12 cellular contexts compared by ENCODE assay signal in genomic region chr2:207875473-207876212, GRCh38.
DNase-seq lines count a peak whose midpoint lies in the region; ATAC-seq, FAIRE-seq and TF ChIP-seq lines count a peak whose summit lies in the region.
"Had no signal": no experiment of that assay in that cellular context is flagged by ENCODE, and none has a peak within 500 bp of the region (broad histone marks: within the 10 kb centered on the region; RNA-seq: fewer than 3 reads in every experiment).

No MANE protein-coding gene starts in this region.

- no peak overlapping the region for H4K5ac ChIP-seq in mesendoderm (ENCODE audit: low read length)

- H3K36me3 Mint-ChIP-seq in CD14-positive monocyte = no peaks in the 10 kb centered on the region

- in situ Hi-C loops in GM12878 (cut with MboI) = no loop called here

- SMC1A ChIA-PET in GM12878 (lab: Charles Lee; ENCODE audit: uncharacterized antibody, unreplicated experiment) = interaction anchor here (1.0 to 1.2 kb wide), 2 partner anchors 9 to 100 kb away, joined by 3 to 4 read pairs; no protein-coding TSS in a partner anchor

- H3K9ac ChIP-seq in GM12878 (ENCODE audit: control insufficient read depth, insufficient read depth, low read length) (no peak overlapping the region), mesendoderm (ENCODE audit: low read length) (no peak overlapping the region)

- H3K9me3 ChIP-seq in GM12878 (replicated peaks; ENCODE audit: control insufficient read depth, insufficient read depth, low read length) (no peaks in the 10 kb centered on the region), adrenal gland (replicated peaks in 1 of 3) (no peaks in the 10 kb centered on the region)
- H3K9me3 ChIP-seq: Caco-2 had no signal

- TF ChIP-seq CTCF in GM12878 (IDR thresholded peaks at IDR 0.05 in 2 of 3, conservative IDR thresholded peaks at IDR 0.05 in 1 of 3; ENCODE audit: control insufficient read depth in 2 of 3, extremely low read depth in 1 of 3, insufficient read depth in 1 of 3, low read depth in 3 of 3, low read length in 3 of 3) = no peak
- TF ChIP-seq CTCF in CD14-positive monocyte (IDR thresholded peaks at IDR 0.05) = no peak
- no peak for TF ChIP-seq CTCF in adrenal gland (IDR thresholded peaks at IDR 0.05)

- H3K4me3 Mint-ChIP-seq in CD14-positive monocyte = no peak overlapping the region
- H3K4me3 Mint-ChIP-seq: CD8-positive, alpha-beta memory T cell had no signal

- no peak overlapping the region for H3K56ac ChIP-seq in mesendoderm (ENCODE audit: low read length)

- ATAC-seq in GM12878 = no peak

- H3K4ac ChIP-seq in mesendoderm (ENCODE audit: low read depth, low read length) = no peak overlapping the region

- peaks cover 24% of the 10 kb centered on the region for H3K4me1 Mint-ChIP-seq in CD14-positive monocyte

- POLR2A ChIA-PET in GM12878 (lab: Charles Lee) = interaction anchor here (1.5 kb wide), 1 partner anchor 7 kb away, joined by 3 read pairs; no protein-coding TSS in a partner anchor

- FAIRE-seq in GM18507 (lab: Jason Lieb, UNC) (peak; percentile 12), GM12878 (lab: Jason Lieb, UNC) (peak; percentile 59)
- FAIRE-seq: GM12891 had no signal

- no peak overlapping the region for H3K4me2 ChIP-seq in GM12878 (ENCODE audit: control insufficient read depth, insufficient read depth)
- no peak overlapping the region for H3K4me2 ChIP-seq in mesendoderm (ENCODE audit: low read length)

- no peak for TF ChIP-seq POLR2A in GM12878 (IDR thresholded peaks at IDR 0.05; ENCODE audit: low read depth, low read length)
- no peak for TF ChIP-seq POLR2A in adrenal gland (IDR thresholded peaks at IDR 0.05)

- H2AFZ ChIP-seq in GM12878 (ENCODE audit: control insufficient read depth, low read depth, low read length) = no peak overlapping the region

- CTCF ChIA-PET in GM12878 (lab: Yijun Ruan, JAX) = interaction anchor here (0.9 to 1.2 kb wide), 2 partner anchors 9 to 31 kb away, joined by 3 read pairs; no protein-coding TSS in a partner anchor

- H3K27ac Mint-ChIP-seq in CD14-positive monocyte = no peak overlapping the region
- H3K27ac Mint-ChIP-seq: CD8-positive, alpha-beta memory T cell had no signal

- TF ChIP-seq EP300 in GM12878 (IDR thresholded peaks at IDR 0.05; ENCODE audit: borderline replicate concordance in 1 of 2, control insufficient read depth in 1 of 2, low read depth in 2 of 2, low read length in 2 of 2) = no peak

- H3K79me2 ChIP-seq in GM12878 (ENCODE audit: control insufficient read depth, insufficient read depth, low read length) (no peaks in the 10 kb centered on the region), mesendoderm (ENCODE audit: control insufficient read depth, insufficient read depth, low read length) (no peaks in the 10 kb centered on the region)

- no peak overlapping the region for H2BK5ac ChIP-seq in mesendoderm (ENCODE audit: low read length)

- BruUV-seq in GM12878 (replicated peaks; lab: Mats Ljungman, UMichigan) = no TSS peak

- H3K4me3 ChIP-seq in GM12878 (no peak overlapping the region), mesendoderm (ENCODE audit: low read length) (no peak overlapping the region), adrenal gland (no peak overlapping the region)

- peak overlapping the region; percentile 64 for H2BK15ac ChIP-seq in mesendoderm (replicated peaks; ENCODE audit: low read depth)

- no peak overlapping the region for H3K27ac ChIP-seq in GM12878 (ENCODE audit: control insufficient read depth, insufficient read depth)
- H3K27ac ChIP-seq in mesendoderm (ENCODE audit: low read depth, low read length) = no peak overlapping the region
- H3K27ac ChIP-seq in adrenal gland = peak overlapping the region in 1 of 5 donors; percentile 21

- no peaks in the 10 kb centered on the region for H4K20me1 ChIP-seq in GM12878 (ENCODE audit: control insufficient read depth, insufficient read depth)

- H3K27me3 ChIP-seq in GM12878 (replicated peaks in 1 of 2; ENCODE audit: control insufficient read depth in 2 of 2, insufficient read depth in 2 of 2, low read length in 1 of 2) = no peaks in the 10 kb centered on the region
- no peaks in the 10 kb centered on the region for H3K27me3 ChIP-seq in mesendoderm (ENCODE audit: insufficient read depth, low read length, poor library complexity)
- no peaks in the 10 kb centered on the region for H3K27me3 ChIP-seq in adrenal gland

- 73% methylated on average over 3 of the region's 3 CpGs for WGBS in GM12878 (ENCODE audit: insufficient coverage, insufficient replicate concordance, low lambda C conversion rate, missing lambda C conversion rate)
- no CpG with 5 or more reads among the region's 3 CpGs for WGBS in mesendoderm (ENCODE audit: extremely low coverage, insufficient coverage, low lambda C conversion rate)
- WGBS in adrenal gland, 4 donors = 94 to 100% (median 98%) methylated on average over 3 of the region's 3 CpGs

- H2BK120ac ChIP-seq in mesendoderm (ENCODE audit: low read depth, low read length) = no peak overlapping the region

- no peak overlapping the region for H3K23ac ChIP-seq in mesendoderm (ENCODE audit: low read length)

- no peak for DNase-seq in GM18507 (ENCODE audit: extremely low spot score, insufficient read length, low read depth)
- no peak for DNase-seq in GM12878 (ENCODE audit: low read depth, low spot score)
- DNase-seq in mesendoderm = no peak
- no peak for DNase-seq in T-helper 1 cell
- DNase-seq in CD14-positive monocyte (ENCODE audit: low spot score) = no peak
- no peak for DNase-seq in adrenal gland
- no peak for DNase-seq in NCI-H2227 (lab: John Stamatoyannopoulos, UW; ENCODE audit: unreplicated experiment)
- DNase-seq: Caco-2; CD8-positive, alpha-beta memory T cell; DMS79; H7 had no signal

- H3K18ac ChIP-seq in mesendoderm (ENCODE audit: low read length) = peak overlapping the region; percentile 51

- no peak overlapping the region for H2AK5ac ChIP-seq in mesendoderm (ENCODE audit: low read length)

- intact Hi-C loops in GM12878 (cut with micrococcal nuclease; ENCODE audit: unreplicated experiment) (no loop called here), CD14-positive monocyte (cut with micrococcal nuclease) (no loop called here), adrenal gland (cut with DNase I) (loop anchor here in 1 of 2 donors (5.0 kb wide), 1 partner anchor 43 kb away; no protein-coding TSS in a partner anchor)

- RAD21 ChIA-PET in GM12878 (lab: Charles Lee; ENCODE audit: unreplicated experiment) = interaction anchor here (0.8 kb wide), 2 partner anchors 9 to 130 kb away, joined by 3 to 4 read pairs; no protein-coding TSS in a partner anchor

- TF ChIP-seq RAD21 in GM12878 (IDR thresholded peaks at IDR 0.05; ENCODE audit: insufficient read depth, low read depth, low read length) = no peak

- H3K9me3 Mint-ChIP-seq in CD14-positive monocyte = peaks cover 0 to 3% (median 0%) of the 10 kb centered on the region in 7 donors
- H3K9me3 Mint-ChIP-seq: CD8-positive, alpha-beta memory T cell had no signal

- no peak overlapping the region for H4K8ac ChIP-seq in mesendoderm (ENCODE audit: low read depth, low read length)

- H3K27me3 Mint-ChIP-seq in CD14-positive monocyte (ENCODE audit: low read depth in 3 of 3) = peaks cover 0 to 1% (median 0%) of the 10 kb centered on the region in 3 donors
- H3K27me3 Mint-ChIP-seq: CD8-positive, alpha-beta memory T cell had no signal

- no peaks in the 10 kb centered on the region for H3K4me1 ChIP-seq in GM12878 (ENCODE audit: control insufficient read depth, insufficient read depth, low read length)
- no peaks in the 10 kb centered on the region for H3K4me1 ChIP-seq in mesendoderm (ENCODE audit: control insufficient read depth, low read depth, low read length)
- peaks cover 9 to 16% of the 10 kb centered on the region in 2 donors for H3K4me1 ChIP-seq in adrenal gland (replicated peaks in 1 of 2)

- H3K36me3 ChIP-seq in GM12878 (ENCODE audit: control insufficient read depth in 2 of 2, insufficient read depth in 2 of 2, low read length in 1 of 2) = no peaks in the 10 kb centered on the region
- no peaks in the 10 kb centered on the region for H3K36me3 ChIP-seq in mesendoderm (ENCODE audit: control insufficient read depth, insufficient read depth, low read length)
- no peaks in the 10 kb centered on the region for H3K36me3 ChIP-seq in adrenal gland (replicated peaks in 1 of 2)

- H3K79me1 ChIP-seq in mesendoderm (ENCODE audit: low read length) = no peaks in the 10 kb centered on the region

TF ChIP-seq in GM12878, 131 proteins besides CTCF, POLR2A, EP300 and RAD21 (continues in another document):
- no peak for TF ChIP-seq HDGF (IDR thresholded peaks at IDR 0.05)
- no peak for TF ChIP-seq BHLHE40 (IDR thresholded peaks at IDR 0.05; ENCODE audit: borderline replicate concordance in 1 of 2, low read depth in 2 of 2, low read length in 1 of 2)
- no peak for TF ChIP-seq ZNF384 (IDR thresholded peaks at IDR 0.05; ENCODE audit: borderline replicate concordance, low read depth, low read length)
- no peak for TF ChIP-seq MLLT1 (IDR thresholded peaks at IDR 0.05)
- no peak for TF ChIP-seq CHD4 (IDR thresholded peaks at IDR 0.05)
- no peak for TF ChIP-seq SREBF2 (IDR thresholded peaks at IDR 0.05; ENCODE audit: low read length)
- TF ChIP-seq KAT2A (conservative IDR thresholded peaks at IDR 0.05; ENCODE audit: control insufficient read depth, low read depth, low read length) = no peak
- no peak for TF ChIP-seq MYB (IDR thresholded peaks at IDR 0.05; ENCODE audit: borderline replicate concordance, low read depth, low read length)
- no peak for TF ChIP-seq TAF1 (IDR thresholded peaks at IDR 0.05; ENCODE audit: borderline replicate concordance, low read depth, low read length)
- no peak for TF ChIP-seq NFYA (IDR thresholded peaks at IDR 0.05; ENCODE audit: borderline replicate concordance, low read depth, low read length)
- TF ChIP-seq ASH2L (IDR thresholded peaks at IDR 0.05; ENCODE audit: borderline replicate concordance, low read depth) = no peak
